In genomic region chr19:17137417-17137816, GRCh38 we compare ENCODE assay signal across 19 cellular contexts.
DNase-seq lines count a peak whose midpoint lies in the region; ATAC-seq, FAIRE-seq and TF ChIP-seq lines count a peak whose summit lies in the region.
"Had no signal": no experiment of that assay in that cellular context is flagged by ENCODE, and none has a peak within 500 bp of the region (broad histone marks: within the 10 kb centered on the region; RNA-seq: fewer than 3 reads in every experiment).

No MANE protein-coding gene starts in this region.

- no peak overlapping the region for H2BK120ac ChIP-seq in mesendoderm (ENCODE audit: low read depth, low read length)

- no peaks in the 10 kb centered on the region for H4K20me1 ChIP-seq in K562 (replicated peaks; ENCODE audit: control insufficient read depth, insufficient read depth, low read length)

- peaks cover 13% of the 10 kb centered on the region for H3K4me1 Mint-ChIP-seq in MCF 10A (ENCODE audit: insufficient read depth, unreplicated experiment)
- peaks cover 33% of the 10 kb centered on the region for H3K4me1 Mint-ChIP-seq in activated CD8-positive, alpha-beta memory T cell treated with anti-CD3 and anti-CD28 coated beads, Interleukin-2, amount 10 ng/mL, durations not matched to agents 7 days and 5 days

- no peak overlapping the region for H3K4me3 ChIP-seq in breast epithelium
- H3K4me3 ChIP-seq in K562, result no peak overlapping the region
- H3K4me3 ChIP-seq in mesendoderm (ENCODE audit: low read length), result no peak overlapping the region
- H3K4me3 ChIP-seq in testis, result no peak overlapping the region
- H3K4me3 ChIP-seq: BLaER1 treated with 17β-estradiol and CSF1 and Interleukin-3, amounts not matched to agents 10 nM and 100 nM; thyroid gland had no signal

- H3K79me1 ChIP-seq in mesendoderm (ENCODE audit: low read length), result peaks cover 7% of the 10 kb centered on the region

- H3K36me3 Mint-ChIP-seq in MCF 10A (ENCODE audit: insufficient read depth, unreplicated experiment), result peaks cover 7% of the 10 kb centered on the region
- peaks cover 45% of the 10 kb centered on the region for H3K36me3 Mint-ChIP-seq in activated CD8-positive, alpha-beta memory T cell treated with anti-CD3 and anti-CD28 coated beads, Interleukin-2, amount 10 ng/mL, durations not matched to agents 7 days and 5 days

- H2BK5ac ChIP-seq in mesendoderm (ENCODE audit: low read length), result no peak overlapping the region

- no peak overlapping the region for H3K27ac Mint-ChIP-seq in MCF 10A (ENCODE audit: low read depth, unreplicated experiment)
- no peak overlapping the region for H3K27ac Mint-ChIP-seq in activated CD8-positive, alpha-beta memory T cell treated with anti-CD3 and anti-CD28 coated beads, Interleukin-2, amount 10 ng/mL, durations not matched to agents 7 days and 5 days
- H3K27ac Mint-ChIP-seq: activated naive CD8-positive, alpha-beta T cell treated with anti-CD3 and anti-CD28 coated beads for 36 hours had no signal

- H2AFZ ChIP-seq in K562 (ENCODE audit: low read depth, low read length), result no peak overlapping the region

- TF ChIP-seq EP300 in K562 (IDR thresholded peaks at IDR 0.05; ENCODE audit: low read length), result no peak

- no peaks in the 10 kb centered on the region for H3K9me1 ChIP-seq in K562 (ENCODE audit: control insufficient read depth, insufficient read depth, low read length)

- no peak for TF ChIP-seq POLR2A in breast epithelium (IDR thresholded peaks at IDR 0.05)
- TF ChIP-seq POLR2A in K562 (conservative IDR thresholded peaks at IDR 0.05), result no peak
- no peak for TF ChIP-seq POLR2A in testis (IDR thresholded peaks at IDR 0.05)

- no peak overlapping the region for H3K23ac ChIP-seq in mesendoderm (ENCODE audit: low read length)

- DNase-seq in breast epithelium (ENCODE audit: low spot score in 2 of 2), result no peak
- DNase-seq in MCF 10A (ENCODE audit: unreplicated experiment), result no peak
- peak in 1 of 4 experiments; percentile 37 for DNase-seq in K562 (ENCODE audit: extremely low read depth in 1 of 4, low spot score in 3 of 4)
- no peak for DNase-seq in mesendoderm
- DNase-seq in testis, result peak; percentile 40
- DNase-seq in activated CD8-positive, alpha-beta memory T cell treated with anti-CD3 and anti-CD28 coated beads, Interleukin-2, amount 10 ng/mL, durations not matched to agents 7 days and 5 days, result no peak
- DNase-seq in SHP77 (lab: John Stamatoyannopoulos, UW), result no peak
- DNase-seq: 8988T; activated naive CD8-positive, alpha-beta T cell treated with anti-CD3 and anti-CD28 coated beads for 36 hours; activated T-cell treated with anti-CD3 and anti-CD28 coated beads, Interleukin-2, amount 50 U/mL, for 4 hours; brain microvascular endothelial cell; DMS 273 treated with DMSO at 0.1 percent for 48 hours; Kasumi-1; NCI-H1105 treated with DMSO at 0.1 percent for 48 hours; NCI-H748 treated with DMSO at 0.1 percent for 48 hours; thyroid gland had no signal

- no peak overlapping the region for H4K5ac ChIP-seq in mesendoderm (ENCODE audit: low read length)

- H3K36me3 ChIP-seq in breast epithelium, result no peaks in the 10 kb centered on the region
- H3K36me3 ChIP-seq in K562 (ENCODE audit: control insufficient read depth, insufficient read depth, low read length), result peaks cover 13% of the 10 kb centered on the region; the same call in 1 of the 3 replicates
- peaks cover under 1% of the 10 kb centered on the region for H3K36me3 ChIP-seq in mesendoderm (ENCODE audit: control insufficient read depth, insufficient read depth, low read length)
- no peaks in the 10 kb centered on the region for H3K36me3 ChIP-seq in testis (ENCODE audit: low read depth, missing control alignments)
- H3K36me3 ChIP-seq: thyroid gland had no signal

- no peak overlapping the region for H2BK15ac ChIP-seq in mesendoderm (replicated peaks; ENCODE audit: low read depth)

- TF ChIP-seq RAD21 in K562 (CRISPR knock-in tag; conservative IDR thresholded peaks at IDR 0.05 in 1 of 2, IDR thresholded peaks at IDR 0.05 in 1 of 2), result no peak

- H3K27me3 Mint-ChIP-seq in MCF 10A (ENCODE audit: insufficient read depth, unreplicated experiment), result no peaks in the 10 kb centered on the region
- no peaks in the 10 kb centered on the region for H3K27me3 Mint-ChIP-seq in activated CD8-positive, alpha-beta memory T cell treated with anti-CD3 and anti-CD28 coated beads, Interleukin-2, amount 10 ng/mL, durations not matched to agents 7 days and 5 days
- H3K27me3 Mint-ChIP-seq: activated naive CD8-positive, alpha-beta T cell treated with anti-CD3 and anti-CD28 coated beads for 36 hours had no signal

- H3K4ac ChIP-seq in mesendoderm (ENCODE audit: low read depth, low read length), result peak overlapping the region; percentile 37

- in situ Hi-C loops in K562 (cut with MboI), result no loop called here

- intact Hi-C loops in breast epithelium (cut with DNase I; ENCODE audit: low total_unique reads), result no loop called here
- intact Hi-C loops in MCF 10A (cut with micrococcal nuclease), result no loop called here
- intact Hi-C loops in K562 (cut with micrococcal nuclease), result no loop called here
- intact Hi-C loops in testis (cut with DNase I; ENCODE audit: low total_unique reads), result loop anchor here (10.0 kb wide), 1 partner anchor 63 kb away; the partner anchor contains the start of genes HAUS8 and MYO9B

- POLR2A ChIA-PET in MCF 10A (lab: Yijun Ruan, JAX) (no interaction called here), K562 (lab: Yijun Ruan, JAX) (no interaction called here)

- no peaks in the 10 kb centered on the region for H3K9me3 Mint-ChIP-seq in MCF 10A (ENCODE audit: unreplicated experiment)
- no peaks in the 10 kb centered on the region for H3K9me3 Mint-ChIP-seq in activated CD8-positive, alpha-beta memory T cell treated with anti-CD3 and anti-CD28 coated beads, Interleukin-2, amount 10 ng/mL, durations not matched to agents 7 days and 5 days (ENCODE audit: low read depth)
- H3K9me3 Mint-ChIP-seq: activated naive CD8-positive, alpha-beta T cell treated with anti-CD3 and anti-CD28 coated beads for 36 hours; activated T-cell treated with anti-CD3 and anti-CD28 coated beads, Interleukin-2, amount 50 U/mL, for 4 hours had no signal

- H4K8ac ChIP-seq in mesendoderm (ENCODE audit: low read depth, low read length), result no peak overlapping the region

- no peak overlapping the region for H3K4me3 Mint-ChIP-seq in MCF 10A (ENCODE audit: unreplicated experiment)
- no peak overlapping the region for H3K4me3 Mint-ChIP-seq in activated CD8-positive, alpha-beta memory T cell treated with anti-CD3 and anti-CD28 coated beads, Interleukin-2, amount 10 ng/mL, durations not matched to agents 7 days and 5 days
- H3K4me3 Mint-ChIP-seq: activated naive CD8-positive, alpha-beta T cell treated with anti-CD3 and anti-CD28 coated beads for 36 hours; activated T-cell treated with anti-CD3 and anti-CD28 coated beads, Interleukin-2, amount 50 U/mL, for 4 hours had no signal

- no peak overlapping the region for H2AK5ac ChIP-seq in mesendoderm (ENCODE audit: low read length)

- H3K18ac ChIP-seq in mesendoderm (ENCODE audit: low read length), result peak overlapping the region; percentile 9

- H3K27me3 ChIP-seq in breast epithelium (no peaks in the 10 kb centered on the region), K562 (ENCODE audit: control insufficient read depth in 2 of 2, insufficient read depth in 2 of 2, low read length in 2 of 2) (no peaks in the 10 kb centered on the region), mesendoderm (ENCODE audit: insufficient read depth, low read length, poor library complexity) (no peaks in the 10 kb centered on the region), testis (no peaks in the 10 kb centered on the region)
- H3K27me3 ChIP-seq: BLaER1 treated with 17β-estradiol and CSF1 and Interleukin-3, amounts not matched to agents 10 nM and 100 nM; brain microvascular endothelial cell; thyroid gland had no signal

- no TSS peak for BruUV-seq in MCF 10A (replicated peaks; lab: Mats Ljungman, UMichigan)
- no TSS peak for BruUV-seq in K562 (replicated peaks; lab: Mats Ljungman, UMichigan)

- H3K79me2 ChIP-seq in K562 (ENCODE audit: control insufficient read depth, insufficient read depth, low read length) (no peaks in the 10 kb centered on the region), mesendoderm (ENCODE audit: control insufficient read depth, insufficient read depth, low read length) (peaks cover 2% of the 10 kb centered on the region)

- H3K9ac ChIP-seq in K562 (ENCODE audit: insufficient read depth in 1 of 2, low read depth in 2 of 2, low read length in 2 of 2) (peak overlapping the region in 1 of 2 experiments; percentile 66; a peak in 1 of 4 replicates), mesendoderm (ENCODE audit: low read length) (no peak overlapping the region)

- H3K4me2 ChIP-seq in K562 (ENCODE audit: insufficient read depth, low read length), result peak overlapping the region; percentile 4; the same call in 1 of the 2 replicates
- H3K4me2 ChIP-seq in mesendoderm (ENCODE audit: low read length), result no peak overlapping the region

- WGBS in K562 (ENCODE audit: insufficient coverage, low coverage, missing lambda C conversion rate), result 53% methylated on average over 10 of the region's 10 CpGs
- WGBS in mesendoderm (ENCODE audit: extremely low coverage, insufficient coverage, low lambda C conversion rate), result no CpG with 5 or more reads among the region's 10 CpGs
- 76 to 88% methylated on average over 10 of the region's 10 CpGs for WGBS in testis, 2 donors

- TF ChIP-seq CTCF in breast epithelium (IDR thresholded peaks at IDR 0.05) (no peak), MCF 10A (IDR thresholded peaks at IDR 0.05; ENCODE audit: unreplicated experiment) (no peak), K562 (IDR thresholded peaks at IDR 0.05 in 2 of 3, conservative IDR thresholded peaks at IDR 0.05 in 1 of 3; ENCODE audit: insufficient read depth in 2 of 3, low read depth in 1 of 3, low read length in 3 of 3) (no peak), testis (IDR thresholded peaks at IDR 0.05) (no peak)

- peak; percentile 36; the same call in 1 of the 3 replicates for ATAC-seq in K562
- ATAC-seq in activated CD8-positive, alpha-beta memory T cell treated with anti-CD3 and anti-CD28 coated beads, Interleukin-2, amount 10 ng/mL, durations not matched to agents 7 days and 5 days, result no peak
- no peak for ATAC-seq in GM18519 (IDR thresholded peaks at IDR 0.05; ENCODE audit: low FRiP score, unreplicated experiment)
- ATAC-seq: activated T-cell treated with anti-CD3 and anti-CD28 coated beads, Interleukin-2, amount 50 U/mL, for 4 hours had no signal

- no peak for FAIRE-seq in K562 (lab: Jason Lieb, UNC)
- FAIRE-seq: H54 had no signal

- H3K27ac ChIP-seq in breast epithelium (peak overlapping the region; percentile 21 to 99), K562 (ENCODE audit: extremely low read depth, low read depth, low read length) (no peak overlapping the region), mesendoderm (ENCODE audit: low read depth, low read length) (no peak overlapping the region), testis (no peak overlapping the region)
- H3K27ac ChIP-seq: brain microvascular endothelial cell, thyroid gland had no signal

- peaks cover 7 to 16% of the 10 kb centered on the region in 2 donors for H3K4me1 ChIP-seq in breast epithelium
- H3K4me1 ChIP-seq in K562 (replicated peaks in 1 of 2; ENCODE audit: control insufficient read depth in 2 of 2, insufficient read depth in 2 of 2, low read length in 2 of 2), result peaks cover 4 to 10% of the 10 kb centered on the region in 2 experiments; a peak in 2 of 5 replicates
- peaks cover 9% of the 10 kb centered on the region for H3K4me1 ChIP-seq in mesendoderm (ENCODE audit: control insufficient read depth, low read depth, low read length)
- H3K4me1 ChIP-seq in testis, result peaks cover 22% of the 10 kb centered on the region

- H3K9me3 ChIP-seq in breast epithelium (no peaks in the 10 kb centered on the region), K562 (replicated peaks; ENCODE audit: control insufficient read depth, insufficient read depth, low read depth, low read length) (no peaks in the 10 kb centered on the region), testis (no peaks in the 10 kb centered on the region)
- H3K9me3 ChIP-seq: BLaER1 treated with 17β-estradiol and CSF1 and Interleukin-3, amounts not matched to agents 10 nM and 100 nM; thyroid gland had no signal

- CTCF ChIA-PET in MCF 10A (lab: Yijun Ruan, JAX), result interaction anchor here (0.6 to 0.7 kb wide), 2 partner anchors 60 to 81 kb away, joined by 3 read pairs; no protein-coding TSS in a partner anchor
- CTCF ChIA-PET in K562 (lab: Yijun Ruan, JAX; ENCODE audit: low intra/inter-chr PET ratio), result no interaction called here
- CTCF ChIA-PET in activated CD8-positive, alpha-beta memory T cell treated with anti-CD3 and anti-CD28 coated beads, Interleukin-2, amount 10 ng/mL, durations not matched to agents 7 days and 5 days (lab: Charles Lee), result interaction anchor here (1.1 kb wide), 1 partner anchor 12 kb away, joined by 4 read pairs; no protein-coding TSS in a partner anchor

- peak overlapping the region; percentile 67 for H3K56ac ChIP-seq in mesendoderm (ENCODE audit: low read length)

Comparison
In these comparisons a context has a peak if more than half of its experiments do, and no peak if none do; other contexts are left out.
1. H3K27ac ChIP-seq: peak in breast epithelium (2 of 2); none in K562 (single experiment), mesendoderm (single experiment) and testis (0 of 2).